ENCODE assay signal across 8 cellular contexts in genomic region chr5:56412601-56413379, GRCh38.
DNase-seq lines count a peak whose midpoint lies in the region; ATAC-seq and TF ChIP-seq lines count a peak whose summit lies in the region.

No MANE protein-coding gene starts in this region.

- no peaks in the 10 kb centered on the region for H3K9me3 Mint-ChIP-seq in activated naive CD8-positive, alpha-beta T cell treated with anti-CD3 and anti-CD28 coated beads, Interleukin-2, amount 50 U/mL, for 24 hours

- H3K27me3 ChIP-seq in parathyroid adenoma (ENCODE audit: control insufficient read depth, insufficient read depth, low read length), result no peaks in the 10 kb centered on the region

- H3K36me3 Mint-ChIP-seq in activated naive CD8-positive, alpha-beta T cell treated with anti-CD3 and anti-CD28 coated beads, Interleukin-2, amount 50 U/mL, for 24 hours (ENCODE audit: low read depth), result no peaks in the 10 kb centered on the region

- H3K4me3 ChIP-seq in parathyroid adenoma (ENCODE audit: low read depth, low read length), result no peak overlapping the region

- H3K9me3 ChIP-seq in parathyroid adenoma (ENCODE audit: control insufficient read depth, low read length), result no peaks in the 10 kb centered on the region

- H3K9ac ChIP-seq in parathyroid adenoma, result no peak overlapping the region

- ATAC-seq in GM21381 (IDR thresholded peaks at IDR 0.05; ENCODE audit: unreplicated experiment) (peak; percentile 81), HG03521 (IDR thresholded peaks at IDR 0.05; ENCODE audit: unreplicated experiment) (peak; percentile 89)
- ATAC-seq in activated naive CD8-positive, alpha-beta T cell treated with anti-CD3 and anti-CD28 coated beads, Interleukin-2, amount 50 U/mL, for 24 hours, result peak; percentile 82

- H3K27ac Mint-ChIP-seq in activated naive CD8-positive, alpha-beta T cell treated with anti-CD3 and anti-CD28 coated beads, Interleukin-2, amount 50 U/mL, for 24 hours, result no peak overlapping the region

- H2AFZ ChIP-seq in parathyroid adenoma, result peak overlapping the region; percentile 67

- H3K27ac ChIP-seq in parathyroid adenoma, result peak overlapping the region; percentile 13

- H3K4me1 Mint-ChIP-seq in activated naive CD8-positive, alpha-beta T cell treated with anti-CD3 and anti-CD28 coated beads, Interleukin-2, amount 50 U/mL, for 24 hours, result peaks cover 28% of the 10 kb centered on the region

- TF ChIP-seq CTCF in parathyroid adenoma (IDR thresholded peaks at IDR 0.05), result no peak

- H3K4me1 ChIP-seq in parathyroid adenoma, result peaks cover 21% of the 10 kb centered on the region

- no peak overlapping the region for H3K4me3 Mint-ChIP-seq in activated naive CD8-positive, alpha-beta T cell treated with anti-CD3 and anti-CD28 coated beads, Interleukin-2, amount 50 U/mL, for 24 hours

- H3K27me3 Mint-ChIP-seq in activated naive CD8-positive, alpha-beta T cell treated with anti-CD3 and anti-CD28 coated beads, Interleukin-2, amount 50 U/mL, for 24 hours, result no peaks in the 10 kb centered on the region

- H3K79me2 ChIP-seq in parathyroid adenoma, result no peaks in the 10 kb centered on the region

- DNase-seq in D341Med (ENCODE audit: low spot score) (peak; percentile 46), AG08396 (ENCODE audit: low spot score) (no peak), SK-N-DZ (ENCODE audit: low spot score) (no peak), NCI-H1417 treated with DMSO at 0.1 percent for 48 hours (lab: John Stamatoyannopoulos, UW) (no peak)
- peak; percentile 24 for DNase-seq in activated naive CD8-positive, alpha-beta T cell treated with anti-CD3 and anti-CD28 coated beads, Interleukin-2, amount 50 U/mL, for 24 hours

- H3K36me3 ChIP-seq in parathyroid adenoma (ENCODE audit: control insufficient read depth, insufficient read depth, low read length), result no peaks in the 10 kb centered on the region

- H3K4me2 ChIP-seq in parathyroid adenoma (ENCODE audit: low read length), result no peak overlapping the region

Comparison
In these comparisons a context has a peak if more than half of its experiments do, and no peak if none do; other contexts are left out.
1. DNase-seq: peak in D341Med (single experiment) and activated naive CD8-positive, alpha-beta T cell treated with anti-CD3 and anti-CD28 coated beads, Interleukin-2, amount 50 U/mL, for 24 hours (single experiment); none in AG08396 (single experiment), SK-N-DZ (single experiment) and NCI-H1417 treated with DMSO at 0.1 percent for 48 hours (single experiment).
2. Peak in every context shown above with its lines, with median percentiles within 50 percentile points of each other: ATAC-seq.